Comparison of ENCODE assay signal across 8 cellular contexts in genomic region chr9:121498487-121499176, GRCh38. TPM values are rescaled to one million over a fixed set of nuclear protein-coding genes. Genes with fewer than 3 reads are reported as not detected.
A peak's percentile ranks its signal among the peaks of the same experiment; 100 is the strongest.
DNase-seq lines count a peak whose midpoint lies in the region; ATAC-seq, FAIRE-seq and TF ChIP-seq lines count a peak whose summit lies in the region.

No MANE protein-coding gene starts in this region.

- no peak for TF ChIP-seq EP300 in A549 (IDR thresholded peaks at IDR 0.05)

- in situ Hi-C loops in GM13977 (cut with MboI; ENCODE audit: low pct_unique_long_range_greater_than_20kb, low sequenced_read_pairs, unreplicated experiment): no loop called here

- no peak for TF ChIP-seq POLR2A in A549 (IDR thresholded peaks at IDR 0.05; ENCODE audit: low read length)

- H3K9me3 ChIP-seq in A549: peaks cover 8% of the 10 kb centered on the region
- peaks cover 7% of the 10 kb centered on the region; the same call in 1 of the 2 replicates for H3K9me3 ChIP-seq in NT2/D1 (ENCODE audit: insufficient read depth, low read length)
- H3K9me3 ChIP-seq in mesodermal cell (ENCODE audit: control insufficient read depth, low read length): no peaks in the 10 kb centered on the region

- H3K27ac ChIP-seq in A549: peak overlapping the region in 1 of 2 experiments; percentile 70; a peak in 3 of 6 replicates
- H3K27ac ChIP-seq in dorsolateral prefrontal cortex: peak overlapping the region in 55 of 59 donors; percentile 8 to 88 (median 78)
- H3K27ac ChIP-seq in mesodermal cell (ENCODE audit: low read depth, low read length, severe bottlenecking): no peak overlapping the region

- 4% methylated on average over 29 of the region's 29 CpGs for WGBS in A549 (ENCODE audit: missing lambda C conversion rate)
- 4 to 5% methylated on average over 27 to 28 of the region's 29 CpGs for WGBS in mesodermal cell (ENCODE audit: insufficient coverage in 2 of 2), 2 experiments

- TF ChIP-seq CTCF in A549 (IDR thresholded peaks at IDR 0.05) (peak; percentile 19; the same call in 1 of the 3 replicates), GM13977 (IDR thresholded peaks at IDR 0.05; ENCODE audit: extremely low read depth, insufficient read depth, missing control alignments) (no peak), dorsolateral prefrontal cortex (IDR thresholded peaks at IDR 0.05 in 54 of 56, conservative IDR thresholded peaks at IDR 0.05 in 2 of 56; ENCODE audit: low read depth in 1 of 56, partially characterized antibody in 56 of 56) (peak in 10 of 56 donors; percentile 0 to 33 (median 8))

- H3K4me1 ChIP-seq in A549: 0 out of 3 replicates have a peak, but pooled peaks cover 7% of the 10 kb centered on the region
- peaks cover 15% of the 10 kb centered on the region for H3K4me1 ChIP-seq in NT2/D1 (ENCODE audit: insufficient read depth, insufficient read length)
- H3K4me1 ChIP-seq in mesodermal cell (ENCODE audit: control insufficient read depth, insufficient read depth, low read length, poor library complexity, severe bottlenecking): peaks cover 5% of the 10 kb centered on the region

- peak overlapping the region; percentile 91 for H3K4me2 ChIP-seq in A549

- no peak for FAIRE-seq in A549 (lab: Jason Lieb, UNC)

- H3K27me3 ChIP-seq in NT2/D1 (ENCODE audit: insufficient read depth, insufficient read length) (peaks cover 49% of the 10 kb centered on the region), dorsolateral prefrontal cortex (peaks cover 0 to 32% (median 0%) of the 10 kb centered on the region in 45 donors)

- DNase-seq in A549 (ENCODE audit: low read depth in 1 of 2, low spot score in 1 of 2) (peak; percentile 46 to 55), GM13977 (ENCODE audit: low spot score) (peak; percentile 50), NT2/D1 (ENCODE audit: low read depth, low spot score) (no peak), dorsolateral prefrontal cortex (peak in 5 of 10 donors; percentile 22 to 45 (median 37)), ureter (ENCODE audit: low spot score) (peak; percentile 57), NCI-H1694 (lab: John Stamatoyannopoulos, UW) (no peak)

- CTCF ChIA-PET in A549 (lab: Yijun Ruan, JAX): interaction anchor here (0.6 to 2.8 kb wide), 10 partner anchors 9 to 223 kb away, joined by 3 to 9 read pairs (median 3); no protein-coding TSS in a partner anchor

- H3K36me3 ChIP-seq in NT2/D1 (ENCODE audit: insufficient read depth, insufficient read length, low read length) (no peaks in the 10 kb centered on the region), mesodermal cell (ENCODE audit: control insufficient read depth, insufficient read depth, low read length) (no peaks in the 10 kb centered on the region)

- intact Hi-C loops in dorsolateral prefrontal cortex (cut with DNase I): no loop called here

- 0 out of 5 replicates have a peak, but pooled peaks of 1 of the 2 experiments have one; percentile 9 for TF ChIP-seq RAD21 in A549 (conservative IDR thresholded peaks at IDR 0.05 in 1 of 2, IDR thresholded peaks at IDR 0.05 in 1 of 2)

- POLR2A ChIA-PET in A549 (lab: Yijun Ruan, JAX): no interaction called here

- peak; percentile 46 to 69 for ATAC-seq in A549
- no peak for ATAC-seq in HG02571 (IDR thresholded peaks at IDR 0.05; ENCODE audit: unreplicated experiment)

- peak overlapping the region; percentile 84 for H3K9ac ChIP-seq in NT2/D1 (ENCODE audit: insufficient read length, low read depth)

- H3K4me3 ChIP-seq in A549 (peak overlapping the region; percentile 53), NT2/D1 (ENCODE audit: insufficient read length, low read depth) (peak overlapping the region; percentile 43), dorsolateral prefrontal cortex (peak overlapping the region; percentile 27 to 74 (median 61)), mesodermal cell (ENCODE audit: extremely low read depth, insufficient read depth, low read length, poor library complexity, severe bottlenecking) (peak overlapping the region; percentile 37)

TF ChIP-seq in A549, 52 proteins besides CTCF, POLR2A, EP300 and RAD21:
- TF ChIP-seq ZC3H11A (IDR thresholded peaks at IDR 0.05) (no peak), MAX (IDR thresholded peaks at IDR 0.05) (peak; percentile 40; the same call in 1 of the 2 replicates), CEBPB (IDR thresholded peaks at IDR 0.05) (peak in 1 of 2 experiments; percentile 31; a peak in 1 of 4 replicates), JUN (IDR thresholded peaks at IDR 0.05) (no peak), SREBF2 (IDR thresholded peaks at IDR 0.05) (no peak), HOXB13 (CRISPR knock-in tag; IDR thresholded peaks at IDR 0.05; ENCODE audit: low read depth) (no peak), RCOR1 (IDR thresholded peaks at IDR 0.05; ENCODE audit: low read depth, low read length) (no peak), RFX5 (IDR thresholded peaks at IDR 0.05) (no peak), RNF2 (IDR thresholded peaks at IDR 0.05; ENCODE audit: borderline replicate concordance, low read depth) (no peak), MAZ (IDR thresholded peaks at IDR 0.05; ENCODE audit: borderline replicate concordance, low read depth, low read length) (no peak)

RNA-seq across cellular contexts. Expression of gene GGTA1, which starts 1.0 kb away (rescaled TPM):
- 0.05 TPM in 1 of 2 replicates, not detected in the other for polyA plus RNA-seq in A549 (2011; rRNA removed)
- not detected in 2 replicates for polyA plus RNA-seq in A549 (2012; cell fraction: cytosol; rRNA removed)
- polyA plus RNA-seq in A549 (2012; cell fraction: nucleus; rRNA removed): not detected in 2 replicates
- not detected in 3 replicates for polyA plus RNA-seq in A549 (2017; fragmentation: RNase III; extraction: RNeasy Plus Mini Kit Qiagen cat#74134 plus additional on column Dnase treatment)
- polyA minus RNA-seq in A549 (2011; rRNA and poly(A)+ RNA removed): not detected in 2 replicates
- total RNA-seq in dorsolateral prefrontal cortex: 10 to 100 TPM in 17 of 120 experiments, 1 to 10 TPM in 103; 3.0 to 18.0 (median 7.4) TPM
- 0.33 TPM for polyA plus RNA-seq in mesodermal cell (2013, experiment 1 of 2)
- polyA plus RNA-seq in mesodermal cell (2013, experiment 2 of 2): 0.25 TPM
- total RNA-seq in ureter: 2.0 TPM

Comparison
In these comparisons a context has a peak if more than half of its experiments do, and no peak if none do; other contexts are left out.
1. DNase-seq: peak in A549 (2 of 2), GM13977 (single experiment) and ureter (single experiment); none in NT2/D1 (single experiment) and NCI-H1694 (single experiment).
2. Peak in every context shown above with its lines, with median percentiles within 50 percentile points of each other: H3K4me3 ChIP-seq.